In the genomic region with DNA sequence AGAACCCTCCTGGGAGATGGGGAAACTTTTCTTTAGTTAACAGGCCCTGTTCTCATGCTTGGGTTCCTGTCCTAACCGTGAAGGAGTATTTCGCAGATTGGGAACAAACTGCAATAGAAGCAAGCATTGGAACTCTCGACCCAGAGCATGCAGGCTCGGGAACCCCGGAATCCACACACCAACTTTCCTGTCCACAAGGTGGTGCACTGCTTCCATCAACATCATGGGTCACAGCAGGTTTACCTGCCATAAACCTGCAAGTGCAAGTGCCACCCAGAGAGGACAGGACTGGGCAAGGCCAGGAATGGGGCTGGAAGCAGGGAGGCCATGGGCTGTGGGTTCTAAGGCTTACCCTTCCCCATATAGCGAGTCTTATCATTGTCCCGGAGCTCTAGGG, we compare ENCODE assay signal across 9 cellular contexts. TPM values are rescaled to one million over a fixed set of nuclear protein-coding genes. Genes with fewer than 3 reads are reported as not detected.
DNase-seq lines count a peak whose midpoint lies in the region; ATAC-seq and TF ChIP-seq lines count a peak whose summit lies in the region.
"Had no signal": no experiment of that assay in that cellular context is flagged by ENCODE, and none has a peak within 500 bp of the region (broad histone marks: within the 10 kb centered on the region; RNA-seq: fewer than 3 reads in every experiment).

No MANE protein-coding gene starts in this region.

- 62 to 77% (median 70%) methylated on average over 4 to 7 of the region's 7 CpGs for WGBS in heart left ventricle, 4 donors
- WGBS in gastroesophageal sphincter (ENCODE audit: low coverage in 1 of 2), 2 donors: 100% methylated on average over 1 of the region's 7 CpGs; no CpG with 5 or more reads in 1 of the 2 donors
- 73 to 85% methylated on average over 6 to 7 of the region's 7 CpGs for WGBS in upper lobe of left lung, 2 donors

- TF ChIP-seq EP300 in gastroesophageal sphincter (IDR thresholded peaks at IDR 0.05): no peak
- no peak for TF ChIP-seq EP300 in upper lobe of left lung (IDR thresholded peaks at IDR 0.05)

- ATAC-seq in heart left ventricle: no peak
- peak; percentile 20 for ATAC-seq in WTC11
- no peak for ATAC-seq in gastroesophageal sphincter
- ATAC-seq in upper lobe of left lung (ENCODE audit: low FRiP score in 2 of 2): no peak
- ATAC-seq in HG03175 (IDR thresholded peaks at IDR 0.05; ENCODE audit: unreplicated experiment): no peak
- ATAC-seq: effector memory CD8-positive, alpha-beta T cell had no signal

- CTCF ChIA-PET in WTC11 (lab: Charles Lee): interaction anchor here (1.0 to 1.4 kb wide), 3 partner anchors 9 to 133 kb away, joined by 4 to 8 read pairs (median 7); no protein-coding TSS in a partner anchor

- no peaks in the 10 kb centered on the region for H3K9me3 ChIP-seq in cardiac muscle cell (ENCODE audit: low read depth)
- no peaks in the 10 kb centered on the region for H3K9me3 ChIP-seq in heart left ventricle
- H3K9me3 ChIP-seq in gastroesophageal sphincter: no peaks in the 10 kb centered on the region
- H3K9me3 ChIP-seq in upper lobe of left lung: no peaks in the 10 kb centered on the region

- H3K36me3 Mint-ChIP-seq in WTC11: peaks cover 96% of the 10 kb centered on the region

- H3K4me1 ChIP-seq in cardiac muscle cell (ENCODE audit: low read depth): peaks cover 41% of the 10 kb centered on the region
- peaks cover 7 to 57% (median 42%) of the 10 kb centered on the region in 12 donors for H3K4me1 ChIP-seq in heart left ventricle
- H3K4me1 ChIP-seq in gastroesophageal sphincter: peaks cover 13 to 73% (median 19%) of the 10 kb centered on the region in 3 donors
- peaks cover 54 to 58% (median 56%) of the 10 kb centered on the region in 4 donors for H3K4me1 ChIP-seq in upper lobe of left lung

- TF ChIP-seq POLR2A in heart left ventricle (IDR thresholded peaks at IDR 0.05) (no peak), gastroesophageal sphincter (IDR thresholded peaks at IDR 0.05) (no peak), upper lobe of left lung (IDR thresholded peaks at IDR 0.05) (no peak)

- H3K27me3 Mint-ChIP-seq in WTC11 (ENCODE audit: low read depth): no peaks in the 10 kb centered on the region
- H3K27me3 Mint-ChIP-seq: effector memory CD8-positive, alpha-beta T cell had no signal

- peaks cover 87% of the 10 kb centered on the region for H3K4me1 Mint-ChIP-seq in WTC11

- no peaks in the 10 kb centered on the region for H3K9me3 Mint-ChIP-seq in WTC11
- H3K9me3 Mint-ChIP-seq: effector memory CD8-positive, alpha-beta T cell had no signal

- POLR2A ChIA-PET in WTC11 (lab: Charles Lee): no interaction called here

- peak overlapping the region; percentile 29 for H3K4me3 Mint-ChIP-seq in WTC11

- peak overlapping the region; percentile 67 for H3K27ac ChIP-seq in cardiac muscle cell
- H3K27ac ChIP-seq in heart left ventricle: no peak overlapping the region
- peak overlapping the region in 3 of 4 donors; percentile 8 to 98 (median 34) for H3K27ac ChIP-seq in gastroesophageal sphincter
- H3K27ac ChIP-seq in upper lobe of left lung: peak overlapping the region in 3 of 4 donors; percentile 17 to 97 (median 20)

- intact Hi-C loops in heart left ventricle (cut with DNase I): no loop called here

- DNase-seq in cardiac muscle cell (ENCODE audit: low read depth in 1 of 2, low spot score in 1 of 2) (no peak), heart left ventricle (no peak), WTC11 (ENCODE audit: low spot score) (peak; percentile 57), upper lobe of left lung (peak in 1 of 2 donors; percentile 47), hepatic stellate cell (ENCODE audit: low spot score) (no peak)
- no peak for DNase-seq in NK-92 treated with Interleukin-12 subunit alpha and Interleukin-12 subunit beta, amount 100 ng/mL, for 24 hours (lab: John Stamatoyannopoulos, UW)
- DNase-seq: effector memory CD8-positive, alpha-beta T cell had no signal

- H3K36me3 ChIP-seq in cardiac muscle cell (peaks cover 92% of the 10 kb centered on the region), heart left ventricle (peaks cover 7 to 97% (median 84%) of the 10 kb centered on the region in 9 donors), gastroesophageal sphincter (peaks cover 5 to 78% of the 10 kb centered on the region in 2 donors), upper lobe of left lung (peaks cover 46 to 88% (median 69%) of the 10 kb centered on the region in 4 donors)

- no peaks in the 10 kb centered on the region for H3K27me3 ChIP-seq in cardiac muscle cell
- H3K27me3 ChIP-seq in heart left ventricle: no peaks in the 10 kb centered on the region
- H3K27me3 ChIP-seq in gastroesophageal sphincter: no peaks in the 10 kb centered on the region
- H3K27me3 ChIP-seq in upper lobe of left lung: no peaks in the 10 kb centered on the region

- H3K27ac Mint-ChIP-seq in WTC11: peak overlapping the region; percentile 87

- H3K4me3 ChIP-seq in cardiac muscle cell (no peak overlapping the region), heart left ventricle (no peak overlapping the region), gastroesophageal sphincter (no peak overlapping the region), upper lobe of left lung (no peak overlapping the region)

- TF ChIP-seq CTCF in cardiac muscle cell (IDR thresholded peaks at IDR 0.05; ENCODE audit: low read depth, low read length) (peak; percentile 29), heart left ventricle (IDR thresholded peaks at IDR 0.05) (peak in 3 of 12 donors; percentile 18 to 30 (median 23)), WTC11 (IDR thresholded peaks at IDR 0.05) (no peak), gastroesophageal sphincter (IDR thresholded peaks at IDR 0.05) (no peak), upper lobe of left lung (IDR thresholded peaks at IDR 0.05) (peak in 3 of 6 experiments; percentile 33 to 49 (median 45))

TF ChIP-seq in WTC11, 78 proteins besides CTCF, POLR2A, EP300 and RAD21:
- TF ChIP-seq CREB1 (CRISPR knock-in tag; IDR thresholded peaks at IDR 0.05): no peak
- 0 out of 2 replicates have a peak, but pooled peaks have one; percentile 13 for TF ChIP-seq TEAD4 (CRISPR knock-in tag; IDR thresholded peaks at IDR 0.05)
- peak; percentile 44; the same call in 1 of the 2 replicates for TF ChIP-seq FOXP1 (CRISPR knock-in tag; IDR thresholded peaks at IDR 0.05; ENCODE audit: borderline replicate concordance)
- no peak for TF ChIP-seq KAT7 (CRISPR knock-in tag; IDR thresholded peaks at IDR 0.05; ENCODE audit: borderline replicate concordance)
- TF ChIP-seq, protein P1, sequence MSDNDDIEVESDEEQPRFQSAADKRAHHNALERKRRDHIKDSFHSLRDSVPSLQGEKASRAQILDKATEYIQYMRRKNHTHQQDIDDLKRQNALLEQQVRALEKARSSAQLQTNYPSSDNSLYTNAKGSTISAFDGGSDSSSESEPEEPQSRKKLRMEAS (CRISPR knock-in tag; IDR thresholded peaks at IDR 0.05): 0 out of 2 replicates have a peak, but pooled peaks have one; percentile 28

RNA-seq across cellular contexts. Expression of a gene that starts 6.9 kb away (rescaled TPM):
- total RNA-seq in cardiac muscle cell: 3,076 and 4,542 TPM in 2 replicates
- polyA plus RNA-seq in cardiac muscle cell: 4,459 and 4,945 TPM in 2 replicates
- total RNA-seq in heart left ventricle: 100 to 1,000 TPM in 8 of 9 donors, 10 to 100 TPM in 1; 92.2 to 557 (median 174) TPM
- polyA plus RNA-seq in heart left ventricle: 100 to 1,000 TPM in 1 of 2 donors, 10 to 100 TPM in 1; 71.1 to 547 TPM
- 1,978 to 2,328 TPM (median 2,316 TPM) in 3 replicates for total RNA-seq in WTC11 (2021)
- 1,000 to 10,000 TPM in 1 of 4 donors, 100 to 1,000 TPM in 3; 453 to 1,066 (median 553) TPM for total RNA-seq in gastroesophageal sphincter
- 1,000 to 10,000 TPM in 1 of 6 donors, 100 to 1,000 TPM in 5; 259 to 1,187 (median 717) TPM for total RNA-seq in upper lobe of left lung

RNA-seq across cellular contexts. Expression of a gene that starts 54.1 kb away (rescaled TPM):
- total RNA-seq in cardiac muscle cell: 59.5 and 81.0 TPM in 2 replicates
- 70.3 and 72.5 TPM in 2 replicates for polyA plus RNA-seq in cardiac muscle cell
- total RNA-seq in heart left ventricle: 100 to 1,000 TPM in 8 of 9 donors, 10 to 100 TPM in 1; 65.9 to 236 (median 135) TPM
- polyA plus RNA-seq in heart left ventricle: 100 to 1,000 TPM in 1 of 2 donors, 10 to 100 TPM in 1; 53.5 to 120 TPM
- 122 to 161 TPM (median 124 TPM) in 3 replicates for total RNA-seq in WTC11 (2021)
- total RNA-seq in gastroesophageal sphincter: 100 to 1,000 TPM; 112 to 212 (median 139) TPM
- total RNA-seq in upper lobe of left lung: 100 to 1,000 TPM in 4 of 6 donors, 10 to 100 TPM in 2; 75.5 to 222 (median 104) TPM

Comparison
In these comparisons a context has a peak if more than half of its experiments do, and no peak if none do; other contexts are left out.
1. H3K27ac ChIP-seq: peak in cardiac muscle cell (single experiment), gastroesophageal sphincter (3 of 4) and upper lobe of left lung (3 of 4); none in heart left ventricle (0 of 12).